Comparison of ENCODE assay signal across 2 cellular contexts in genomic region chr11:12182650-12183511, GRCh38.
TF ChIP-seq lines count a peak whose summit lies in the region.

No MANE protein-coding gene starts in this region.

TF ChIP-seq in HCT116, 20 proteins besides CTCF, POLR2A, EP300 and RAD21 (continued from another document):
- TF ChIP-seq MAX (IDR thresholded peaks at IDR 0.05) (peak; percentile 42; the same call in 1 of the 2 replicates), FOSL1 (IDR thresholded peaks at IDR 0.05; ENCODE audit: low read depth) (0 out of 2 replicates have a peak, but pooled peaks have one; percentile 16), ATF3 (IDR thresholded peaks at IDR 0.05) (no peak), ZNF274 (IDR thresholded peaks at IDR 0.05; ENCODE audit: low read depth, low read length) (no peak), CEBPB (IDR thresholded peaks at IDR 0.05; ENCODE audit: low read depth) (peak; percentile 74)
TF ChIP-seq in HCT116: peak in this region for 5.

TF ChIP-seq in SK-N-SH, 30 proteins besides CTCF, POLR2A, EP300 and RAD21 (continued from another document):
- peak; percentile 70; the same call in 1 of the 2 replicates for TF ChIP-seq ZBTB33 (IDR thresholded peaks at IDR 0.05; ENCODE audit: borderline replicate concordance, low read depth)
- TF ChIP-seq NFIC (IDR thresholded peaks at IDR 0.05; ENCODE audit: borderline replicate concordance), result peak; percentile 94
- no peak for TF ChIP-seq RCOR1 (IDR thresholded peaks at IDR 0.05; ENCODE audit: low read length)
- peak; percentile 96 for TF ChIP-seq PBX3 (IDR thresholded peaks at IDR 0.05)
- peak; percentile 99 for TF ChIP-seq TCF12 (IDR thresholded peaks at IDR 0.05)
- TF ChIP-seq RFX5 (IDR thresholded peaks at IDR 0.05; ENCODE audit: low read length), result no peak
- no peak for TF ChIP-seq CHD2 (IDR thresholded peaks at IDR 0.05; ENCODE audit: low read length, partially characterized antibody)
- TF ChIP-seq TAF1 (IDR thresholded peaks at IDR 0.05; ENCODE audit: borderline replicate concordance, low read depth, low read length), result peak; percentile 28; the same call in 1 of the 2 replicates
- TF ChIP-seq MEF2A (IDR thresholded peaks at IDR 0.05; ENCODE audit: borderline replicate concordance, low read depth), result peak; percentile 78; the same call in 1 of the 2 replicates
- peak; percentile 92 for TF ChIP-seq TEAD4 (IDR thresholded peaks at IDR 0.05; ENCODE audit: borderline replicate concordance, insufficient read depth)
- peak; percentile 46; the same call in 1 of the 2 replicates for TF ChIP-seq USF1 (IDR thresholded peaks at IDR 0.05; ENCODE audit: borderline replicate concordance, low read depth)
- TF ChIP-seq JUND (IDR thresholded peaks at IDR 0.05), result peak; percentile 89
- peak; percentile 50; the same call in 1 of the 2 replicates for TF ChIP-seq POLR2AphosphoS5 (IDR thresholded peaks at IDR 0.05; ENCODE audit: low read depth, low read length)
- TF ChIP-seq SIN3A (IDR thresholded peaks at IDR 0.05; ENCODE audit: borderline replicate concordance, low read depth, low read length), result peak; percentile 81
- peak; percentile 69 for TF ChIP-seq REST (IDR thresholded peaks at IDR 0.05; ENCODE audit: low read depth, low read length)
- peak; percentile 91 for TF ChIP-seq FOXM1 (IDR thresholded peaks at IDR 0.05; ENCODE audit: low read depth)
- TF ChIP-seq MAX (IDR thresholded peaks at IDR 0.05; ENCODE audit: low read depth), result peak; percentile 91
- TF ChIP-seq SMC3 (IDR thresholded peaks at IDR 0.05; ENCODE audit: low read depth, low read length), result no peak
- TF ChIP-seq ELF1 (IDR thresholded peaks at IDR 0.05), result 0 out of 2 replicates have a peak, but pooled peaks have one; percentile 14
- 0 out of 2 replicates have a peak, but pooled peaks have one; percentile 15 for TF ChIP-seq USF2 (IDR thresholded peaks at IDR 0.05; ENCODE audit: borderline replicate concordance, low read depth, low read length)
- no peak for TF ChIP-seq EZH2phosphoT487 (IDR thresholded peaks at IDR 0.05; ENCODE audit: borderline replicate concordance, low read depth)
- TF ChIP-seq FOSL2 (IDR thresholded peaks at IDR 0.05; ENCODE audit: borderline replicate concordance, low read depth), result peak; percentile 78
- TF ChIP-seq RXRA (IDR thresholded peaks at IDR 0.05; ENCODE audit: borderline replicate concordance, low read depth), result peak; percentile 96
